ENCODE assay signal across 8 cellular contexts in the genomic region with DNA sequence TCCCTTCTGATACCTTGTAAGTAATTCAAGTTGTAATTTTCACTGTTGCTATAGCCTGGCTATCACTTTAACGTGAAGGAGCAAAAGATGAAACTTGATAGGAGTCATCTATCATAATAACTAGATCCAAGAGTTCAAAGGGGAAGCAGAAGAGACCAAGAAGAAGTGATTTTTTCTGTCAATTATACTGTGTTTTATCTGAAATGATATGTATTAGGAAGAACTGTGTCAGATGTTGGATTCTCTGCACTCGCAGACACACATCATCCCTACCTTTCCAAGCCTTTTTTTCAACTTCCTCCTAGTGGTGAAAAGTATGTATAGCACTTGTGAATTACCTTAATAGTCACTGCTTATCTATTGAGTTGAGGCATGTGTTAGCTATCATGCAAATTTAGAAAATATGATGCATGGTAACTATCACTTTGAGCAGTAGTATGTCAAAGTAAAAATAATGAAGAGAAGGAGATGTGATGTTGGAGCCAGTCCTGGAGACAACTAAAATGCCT.
DNase-seq lines count a peak whose midpoint lies in the region; ATAC-seq, FAIRE-seq and TF ChIP-seq lines count a peak whose summit lies in the region.
"Not testable (repeated sequence)": the region's sequence is repeated elsewhere in the genome, so short reads cannot be mapped to it uniquely, and the experiment has no call there.

No MANE protein-coding gene starts in this region.

- POLR2A ChIA-PET in activated CD8-positive, alpha-beta T cell treated with anti-CD3 and anti-CD28 coated beads for 36 hours (lab: Charles Lee): not testable (repeated sequence)

- DNase-seq in HTR-8/SVneo (ENCODE audit: insufficient read length, low spot score); activated CD8-positive, alpha-beta T cell treated with anti-CD3 and anti-CD28 coated beads for 36 hours; frontal cortex (ENCODE audit: low spot score in 2 of 2); neural crest cell (ENCODE audit: low read depth, low spot score): not testable (repeated sequence)

- FAIRE-seq in HTR-8/SVneo (lab: Jason Lieb, UNC) (peak; percentile 81), frontal cortex (lab: Jason Lieb, UNC) (peak; percentile 73)

- peak; percentile 64 for ATAC-seq in GM18861 (IDR thresholded peaks at IDR 0.05; ENCODE audit: unreplicated experiment)
- peak; percentile 66 for ATAC-seq in GM21529 (IDR thresholded peaks at IDR 0.05; ENCODE audit: unreplicated experiment)
- ATAC-seq in HG02884 (IDR thresholded peaks at IDR 0.05; ENCODE audit: unreplicated experiment): peak; percentile 59
- not testable (repeated sequence) for ATAC-seq in activated CD8-positive, alpha-beta T cell treated with anti-CD3 and anti-CD28 coated beads for 36 hours

- H3K27me3 Mint-ChIP-seq in activated CD8-positive, alpha-beta T cell treated with anti-CD3 and anti-CD28 coated beads for 36 hours; neural crest cell (ENCODE audit: low read depth): not testable (repeated sequence)

- H3K9me3 Mint-ChIP-seq in activated CD8-positive, alpha-beta T cell treated with anti-CD3 and anti-CD28 coated beads for 36 hours: not testable (repeated sequence)
- peaks cover 15% of the 10 kb centered on the region for H3K9me3 Mint-ChIP-seq in neural crest cell

- not testable (repeated sequence) for H3K27ac ChIP-seq in C4-2B

- not testable (repeated sequence) for H3K27ac Mint-ChIP-seq in activated CD8-positive, alpha-beta T cell treated with anti-CD3 and anti-CD28 coated beads for 36 hours; neural crest cell (ENCODE audit: unreplicated experiment)

- H3K4me1 Mint-ChIP-seq in activated CD8-positive, alpha-beta T cell treated with anti-CD3 and anti-CD28 coated beads for 36 hours (ENCODE audit: low read depth); neural crest cell: not testable (repeated sequence)

- peak; percentile 15 for TF ChIP-seq CTCF in C4-2B (conservative IDR thresholded peaks at IDR 0.05)
- TF ChIP-seq CTCF in activated CD8-positive, alpha-beta T cell treated with anti-CD3 and anti-CD28 coated beads for 36 hours (IDR thresholded peaks at IDR 0.05): peak; percentile 18
- peak; percentile 22 for TF ChIP-seq CTCF in neural crest cell (conservative IDR thresholded peaks at IDR 0.05)

- intact Hi-C loops in activated CD8-positive, alpha-beta T cell treated with anti-CD3 and anti-CD28 coated beads for 36 hours (cut with micrococcal nuclease): not testable (repeated sequence)

- H3K4me3 Mint-ChIP-seq in activated CD8-positive, alpha-beta T cell treated with anti-CD3 and anti-CD28 coated beads for 36 hours; neural crest cell: not testable (repeated sequence)

- CTCF ChIA-PET in activated CD8-positive, alpha-beta T cell treated with anti-CD3 and anti-CD28 coated beads for 36 hours (lab: Charles Lee): not testable (repeated sequence)

- not testable (repeated sequence) for H3K36me3 Mint-ChIP-seq in activated CD8-positive, alpha-beta T cell treated with anti-CD3 and anti-CD28 coated beads for 36 hours (ENCODE audit: low read depth); neural crest cell (ENCODE audit: low read depth)
